Comparison of ENCODE assay signal across 28 cellular contexts in genomic region chr4:174559894-174560293, GRCh38. TPM values are rescaled to one million over a fixed set of nuclear protein-coding genes. Genes with fewer than 3 reads are reported as not detected.
A peak's percentile ranks its signal among the peaks of the same experiment; 100 is the strongest.
DNase-seq lines count a peak whose midpoint lies in the region; ATAC-seq and TF ChIP-seq lines count a peak whose summit lies in the region.
"Had no signal": no experiment of that assay in that cellular context is flagged by ENCODE, and none has a peak within 500 bp of the region (broad histone marks: within the 10 kb centered on the region; RNA-seq: fewer than 3 reads in every experiment).

No MANE protein-coding gene starts in this region.

- no peak for TF ChIP-seq POLR2A in upper lobe of left lung (IDR thresholded peaks at IDR 0.05)

- peaks cover 25% of the 10 kb centered on the region for H3K4me1 Mint-ChIP-seq in endodermal cell
- H3K4me1 Mint-ChIP-seq in type B pancreatic cell (ENCODE audit: unreplicated experiment): peaks cover 22% of the 10 kb centered on the region
- H3K4me1 Mint-ChIP-seq: activated CD4-positive, alpha-beta memory T cell treated with anti-CD3 and anti-CD28 coated beads, Interleukin-2, amount 10 ng/mL, durations not matched to agents 7 days and 5 days; naive thymus-derived CD4-positive, alpha-beta T cell; stimulated activated naive CD8-positive, alpha-beta T cell treated with anti-CD3 and anti-CD28 coated beads, Interleukin-15, amount 100 ng/mL, for 72 hours had no signal

- DNase-seq in endodermal cell (peak; percentile 66), iPS DF 6.9 (ENCODE audit: low read depth, low spot score) (peak; percentile 29), type B pancreatic cell (ENCODE audit: extremely low spot score, unreplicated experiment) (no peak), upper lobe of left lung (no peak), right atrium auricular region (ENCODE audit: low spot score) (no peak)
- DNase-seq: activated CD4-positive, alpha-beta memory T cell treated with anti-CD3 and anti-CD28 coated beads, Interleukin-2, amount 10 ng/mL, durations not matched to agents 7 days and 5 days; activated naive CD4-positive, alpha-beta T cell treated with anti-CD3 and anti-CD28 coated beads for 36 hours; central memory CD4-positive, alpha-beta T cell; EL; hippocampal formation; naive thymus-derived CD4-positive, alpha-beta T cell; NCI-H1092 treated with DMSO at 0.1 percent for 48 hours; NCI-H187 treated with DMSO at 0.1 percent for 48 hours; NCI-H2171; NCI-H524 treated with DMSO at 0.1 percent for 48 hours; occipital lobe; SHP77; sigmoid colon; stimulated activated CD4-positive, alpha-beta T cell treated with anti-CD3 and anti-CD28 coated beads, Interleukin-12 subunit alpha, Interleukin-12 subunit beta, amount 100 ng/mL, for 4 hours; stimulated activated CD4-positive, alpha-beta T cell treated with anti-CD3 and anti-CD28 coated beads, Interleukin-2, amount 100 ng/mL, for 48 hours; stimulated activated naive CD8-positive, alpha-beta T cell treated with anti-CD3 and anti-CD28 coated beads, Interleukin-15, amount 100 ng/mL, for 72 hours had no signal

- H3K4me3 Mint-ChIP-seq in endodermal cell (no peak overlapping the region), type B pancreatic cell (peak overlapping the region; percentile 14)
- H3K4me3 Mint-ChIP-seq: activated CD4-positive, alpha-beta memory T cell treated with anti-CD3 and anti-CD28 coated beads, Interleukin-2, amount 10 ng/mL, durations not matched to agents 7 days and 5 days; activated naive CD4-positive, alpha-beta T cell treated with anti-CD3 and anti-CD28 coated beads for 36 hours; dendritic cell treated with granulocyte-macrophage colony-stimulating factor and Interleukin-4, amounts not matched to agents 40 ng/mL and 50 ng/mL, for 4 days; naive thymus-derived CD4-positive, alpha-beta T cell; stimulated activated naive CD8-positive, alpha-beta T cell treated with anti-CD3 and anti-CD28 coated beads, Interleukin-15, amount 100 ng/mL, for 72 hours; T-helper 2 cell treated with Interferon-gamma antibody and Interleukin-4, amounts not matched to agents 5 μg/mL and 100 μg/mL, for 36 hours had no signal

- H3K4me1 ChIP-seq in Loucy (ENCODE audit: insufficient read depth, low read length, poor library complexity, severe bottlenecking) (peaks cover 6% of the 10 kb centered on the region), endodermal cell (ENCODE audit: control insufficient read depth, insufficient read depth, low read length) (no peaks in the 10 kb centered on the region), iPS DF 6.9 (ENCODE audit: control insufficient read depth, insufficient read depth, low read length) (peaks cover 2% of the 10 kb centered on the region; the same call in 1 of the 2 replicates), upper lobe of left lung (peaks cover 0 to 4% (median 2%) of the 10 kb centered on the region in 4 donors), right atrium auricular region (no peaks in the 10 kb centered on the region)
- H3K4me1 ChIP-seq: prostate gland, sigmoid colon had no signal

- ATAC-seq in upper lobe of left lung (ENCODE audit: low FRiP score in 2 of 2) (no peak), GM19324 (IDR thresholded peaks at IDR 0.05; ENCODE audit: low FRiP score, unreplicated experiment) (no peak)
- ATAC-seq: naive thymus-derived CD4-positive, alpha-beta T cell; stimulated activated naive CD8-positive, alpha-beta T cell treated with anti-CD3 and anti-CD28 coated beads, Interleukin-15, amount 100 ng/mL, for 72 hours had no signal

- H3F3A ChIP-seq in Loucy (ENCODE audit: low read depth): no peaks in the 10 kb centered on the region

- no peak overlapping the region for H3K4me3 ChIP-seq in Loucy (ENCODE audit: low read length, poor library complexity, severe bottlenecking)
- H3K4me3 ChIP-seq in endodermal cell (ENCODE audit: low read length): no peak overlapping the region
- H3K4me3 ChIP-seq in iPS DF 6.9 (ENCODE audit: low read length): no peak overlapping the region
- no peak overlapping the region for H3K4me3 ChIP-seq in upper lobe of left lung
- no peak overlapping the region for H3K4me3 ChIP-seq in right atrium auricular region
- H3K4me3 ChIP-seq: prostate gland, sigmoid colon, thoracic aorta had no signal

- TF ChIP-seq CTCF in Loucy (conservative IDR thresholded peaks at IDR 0.05; ENCODE audit: low read length): no peak
- peak; percentile 27 for TF ChIP-seq CTCF in endodermal cell (conservative IDR thresholded peaks at IDR 0.05)
- TF ChIP-seq CTCF in type B pancreatic cell (conservative IDR thresholded peaks at IDR 0.05): no peak
- no peak for TF ChIP-seq CTCF in upper lobe of left lung (IDR thresholded peaks at IDR 0.05)
- TF ChIP-seq CTCF in right atrium auricular region (IDR thresholded peaks at IDR 0.05): no peak

- H3K9me3 Mint-ChIP-seq in endodermal cell (no peaks in the 10 kb centered on the region), type B pancreatic cell (no peaks in the 10 kb centered on the region)
- H3K9me3 Mint-ChIP-seq: activated CD4-positive, alpha-beta memory T cell treated with anti-CD3 and anti-CD28 coated beads, Interleukin-2, amount 10 ng/mL, durations not matched to agents 7 days and 5 days; activated naive CD4-positive, alpha-beta T cell treated with anti-CD3 and anti-CD28 coated beads for 36 hours; dendritic cell treated with granulocyte-macrophage colony-stimulating factor and Interleukin-4, amounts not matched to agents 40 ng/mL and 50 ng/mL, for 4 days; stimulated activated naive CD8-positive, alpha-beta T cell treated with anti-CD3 and anti-CD28 coated beads, Interleukin-15, amount 100 ng/mL, for 72 hours; T-helper 2 cell treated with Interferon-gamma antibody and Interleukin-4, amounts not matched to agents 5 μg/mL and 100 μg/mL, for 36 hours had no signal

- no peak overlapping the region for H3K4me2 ChIP-seq in Loucy (ENCODE audit: low read depth, low read length, poor library complexity, severe bottlenecking)

- H2AFZ ChIP-seq in Loucy (ENCODE audit: low read length): peak overlapping the region; percentile 56; the same call in 1 of the 2 replicates

- H3K27ac Mint-ChIP-seq in endodermal cell (peak overlapping the region; percentile 61), type B pancreatic cell (peak overlapping the region; percentile 98)
- H3K27ac Mint-ChIP-seq: activated CD4-positive, alpha-beta memory T cell treated with anti-CD3 and anti-CD28 coated beads, Interleukin-2, amount 10 ng/mL, durations not matched to agents 7 days and 5 days; activated naive CD4-positive, alpha-beta T cell treated with anti-CD3 and anti-CD28 coated beads for 36 hours; dendritic cell treated with granulocyte-macrophage colony-stimulating factor and Interleukin-4, amounts not matched to agents 40 ng/mL and 50 ng/mL, for 4 days; naive thymus-derived CD4-positive, alpha-beta T cell; stimulated activated naive CD8-positive, alpha-beta T cell treated with anti-CD3 and anti-CD28 coated beads, Interleukin-15, amount 100 ng/mL, for 72 hours; T-helper 2 cell treated with Interferon-gamma antibody and Interleukin-4, amounts not matched to agents 5 μg/mL and 100 μg/mL, for 36 hours had no signal

- H3K27me3 Mint-ChIP-seq in endodermal cell (ENCODE audit: insufficient read depth) (no peaks in the 10 kb centered on the region), type B pancreatic cell (no peaks in the 10 kb centered on the region)
- H3K27me3 Mint-ChIP-seq: activated CD4-positive, alpha-beta memory T cell treated with anti-CD3 and anti-CD28 coated beads, Interleukin-2, amount 10 ng/mL, durations not matched to agents 7 days and 5 days; stimulated activated naive CD8-positive, alpha-beta T cell treated with anti-CD3 and anti-CD28 coated beads, Interleukin-15, amount 100 ng/mL, for 72 hours had no signal

- H3K27me3 ChIP-seq in Loucy (ENCODE audit: insufficient read depth, low read length, poor library complexity, severe bottlenecking) (no peaks in the 10 kb centered on the region), endodermal cell (ENCODE audit: control insufficient read depth, insufficient read depth, low read length, poor library complexity, severe bottlenecking) (no peaks in the 10 kb centered on the region), iPS DF 6.9 (ENCODE audit: control insufficient read depth, insufficient read depth, low read length) (no peaks in the 10 kb centered on the region), upper lobe of left lung (no peaks in the 10 kb centered on the region), right atrium auricular region (no peaks in the 10 kb centered on the region)
- H3K27me3 ChIP-seq: sigmoid colon had no signal

- H3K27ac ChIP-seq in endodermal cell (ENCODE audit: low read depth, low read length): no peak overlapping the region
- H3K27ac ChIP-seq in iPS DF 6.9 (ENCODE audit: low read length): no peak overlapping the region
- no peak overlapping the region for H3K27ac ChIP-seq in upper lobe of left lung
- no peak overlapping the region for H3K27ac ChIP-seq in right atrium auricular region
- H3K27ac ChIP-seq: prostate gland, sigmoid colon, thoracic aorta had no signal

- no peaks in the 10 kb centered on the region for H3K9me2 ChIP-seq in Loucy (replicated peaks; ENCODE audit: low read depth, low read length)

- no peak for TF ChIP-seq EP300 in upper lobe of left lung (IDR thresholded peaks at IDR 0.05)

- H3K36me3 ChIP-seq in Loucy (ENCODE audit: insufficient read depth, low read length): no peaks in the 10 kb centered on the region
- no peaks in the 10 kb centered on the region for H3K36me3 ChIP-seq in endodermal cell (ENCODE audit: control insufficient read depth, insufficient read depth, low read length)
- H3K36me3 ChIP-seq in iPS DF 6.9 (ENCODE audit: control insufficient read depth, insufficient read depth, low read length): no peaks in the 10 kb centered on the region
- no peaks in the 10 kb centered on the region for H3K36me3 ChIP-seq in upper lobe of left lung
- no peaks in the 10 kb centered on the region for H3K36me3 ChIP-seq in right atrium auricular region
- H3K36me3 ChIP-seq: prostate gland, sigmoid colon, thoracic aorta had no signal

- H3K36me3 Mint-ChIP-seq in endodermal cell (ENCODE audit: low read depth): no peaks in the 10 kb centered on the region
- H3K36me3 Mint-ChIP-seq in type B pancreatic cell: no peaks in the 10 kb centered on the region
- H3K36me3 Mint-ChIP-seq: naive thymus-derived CD4-positive, alpha-beta T cell had no signal

- H3K9ac ChIP-seq in Loucy (ENCODE audit: low read depth, low read length, poor library complexity, severe bottlenecking) (no peak overlapping the region), endodermal cell (ENCODE audit: extremely low read depth, low read length, poor library complexity, severe bottlenecking) (no peak overlapping the region)

- WGBS in endodermal cell (ENCODE audit: insufficient coverage in 1 of 2, insufficient read length in 1 of 2), 2 experiments: 63 to 80% methylated on average over 1 to 2 of the region's 2 CpGs
- WGBS in iPS DF 6.9 (ENCODE audit: insufficient coverage, insufficient read length): no CpG with 5 or more reads among the region's 2 CpGs
- 54 to 61% methylated on average over 2 of the region's 2 CpGs for WGBS in upper lobe of left lung, 2 donors

- H3K9me3 ChIP-seq in Loucy (ENCODE audit: insufficient read depth, low read depth, low read length) (no peaks in the 10 kb centered on the region), endodermal cell (ENCODE audit: control insufficient read depth, low read length) (no peaks in the 10 kb centered on the region), iPS DF 6.9 (ENCODE audit: control insufficient read depth, insufficient read depth, low read length) (no peaks in the 10 kb centered on the region), upper lobe of left lung (no peaks in the 10 kb centered on the region), right atrium auricular region (no peaks in the 10 kb centered on the region)
- H3K9me3 ChIP-seq: prostate gland, sigmoid colon, thoracic aorta had no signal

- H3K79me2 ChIP-seq in Loucy (ENCODE audit: insufficient read depth, low read length): no peaks in the 10 kb centered on the region

- H4K20me1 ChIP-seq in Loucy (ENCODE audit: insufficient read depth, low read length, poor library complexity, severe bottlenecking): no peaks in the 10 kb centered on the region

RNA-seq across cellular contexts. Expression of gene HPGD, which starts 37.6 kb away (rescaled TPM):
- 10 to 100 TPM in 1 of 2 donors, 1 to 10 TPM in 1; 1.2 to 27.7 TPM for total RNA-seq in endodermal cell
- polyA plus RNA-seq in endodermal cell (2013, experiment 1 of 2): 0.78 TPM
- 0.79 TPM for polyA plus RNA-seq in endodermal cell (2013, experiment 2 of 2)
- total RNA-seq in type B pancreatic cell (ENCODE audit: low replicate concordance): 16.5 and 32.0 TPM in 2 replicates
- total RNA-seq in upper lobe of left lung: 100 to 1,000 TPM in 2 of 6 donors, 10 to 100 TPM in 4; 39.8 to 181 (median 72.5) TPM
- total RNA-seq in right atrium auricular region: 1 to 10 TPM; 1.4 to 3.1 TPM
- polyA plus RNA-seq: BJ had no signal

Comparison
In these comparisons a context has a peak if more than half of its experiments do, and no peak if none do; other contexts are left out.
1. DNase-seq: peak in endodermal cell (single experiment) and iPS DF 6.9 (single experiment); none in type B pancreatic cell (single experiment), upper lobe of left lung (0 of 2) and right atrium auricular region (single experiment).